1 cellular context compared by ENCODE assay signal in the genomic region with DNA sequence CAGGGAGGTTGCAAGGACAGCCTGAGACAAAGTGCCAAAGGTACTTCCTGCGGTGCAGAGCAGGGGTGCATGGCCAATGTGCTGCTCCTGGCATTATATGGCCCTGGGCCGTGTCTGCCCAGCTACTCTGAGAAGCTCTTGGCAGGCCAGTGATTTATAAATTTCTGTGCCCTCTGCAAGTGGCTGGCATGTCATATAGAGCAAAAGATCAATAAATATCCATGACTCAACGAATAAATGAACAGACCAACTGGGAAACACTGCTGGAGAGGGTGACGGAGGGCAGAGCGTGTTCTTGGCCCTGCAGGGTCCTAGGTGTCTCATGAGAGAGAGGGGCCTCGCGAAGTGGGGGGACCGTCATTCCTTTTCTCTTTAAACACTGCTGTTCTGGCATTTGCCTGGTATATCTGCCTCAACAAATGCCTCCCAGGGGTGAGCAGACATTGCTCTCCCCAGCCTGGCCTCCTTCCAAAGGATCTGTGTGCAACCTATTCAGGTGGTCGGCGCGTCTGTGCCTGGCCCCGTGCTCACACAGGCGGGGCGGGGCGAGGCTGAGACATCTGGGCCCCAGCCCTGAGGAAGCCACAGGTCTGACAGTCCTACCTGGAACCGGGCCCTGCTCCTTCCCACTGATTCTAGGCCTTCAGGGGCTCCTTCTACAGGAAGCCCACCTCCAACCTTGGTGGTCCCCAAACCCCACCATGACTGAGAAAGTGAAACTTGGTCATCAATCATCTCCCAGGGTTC.
TF ChIP-seq lines count a peak whose summit lies in the region.

No MANE protein-coding gene starts in this region.

TF ChIP-seq in WTC11, 78 proteins besides CTCF, POLR2A, EP300 and RAD21 (continued from another document):
- TF ChIP-seq, protein P1, sequence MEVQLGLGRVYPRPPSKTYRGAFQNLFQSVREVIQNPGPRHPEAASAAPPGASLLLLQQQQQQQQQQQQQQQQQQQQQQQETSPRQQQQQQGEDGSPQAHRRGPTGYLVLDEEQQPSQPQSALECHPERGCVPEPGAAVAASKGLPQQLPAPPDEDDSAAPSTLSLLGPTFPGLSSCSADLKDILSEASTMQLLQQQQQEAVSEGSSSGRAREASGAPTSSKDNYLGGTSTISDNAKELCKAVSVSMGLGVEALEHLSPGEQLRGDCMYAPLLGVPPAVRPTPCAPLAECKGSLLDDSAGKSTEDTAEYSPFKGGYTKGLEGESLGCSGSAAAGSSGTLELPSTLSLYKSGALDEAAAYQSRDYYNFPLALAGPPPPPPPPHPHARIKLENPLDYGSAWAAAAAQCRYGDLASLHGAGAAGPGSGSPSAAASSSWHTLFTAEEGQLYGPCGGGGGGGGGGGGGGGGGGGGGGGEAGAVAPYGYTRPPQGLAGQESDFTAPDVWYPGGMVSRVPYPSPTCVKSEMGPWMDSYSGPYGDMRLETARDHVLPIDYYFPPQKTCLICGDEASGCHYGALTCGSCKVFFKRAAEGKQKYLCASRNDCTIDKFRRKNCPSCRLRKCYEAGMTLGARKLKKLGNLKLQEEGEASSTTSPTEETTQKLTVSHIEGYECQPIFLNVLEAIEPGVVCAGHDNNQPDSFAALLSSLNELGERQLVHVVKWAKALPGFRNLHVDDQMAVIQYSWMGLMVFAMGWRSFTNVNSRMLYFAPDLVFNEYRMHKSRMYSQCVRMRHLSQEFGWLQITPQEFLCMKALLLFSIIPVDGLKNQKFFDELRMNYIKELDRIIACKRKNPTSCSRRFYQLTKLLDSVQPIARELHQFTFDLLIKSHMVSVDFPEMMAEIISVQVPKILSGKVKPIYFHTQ (CRISPR knock-in tag; IDR thresholded peaks at IDR 0.05): no peak
- TF ChIP-seq ZNF219 (CRISPR knock-in tag; IDR thresholded peaks at IDR 0.05; ENCODE audit: borderline replicate concordance) (no peak), ETV6 (CRISPR knock-in tag; IDR thresholded peaks at IDR 0.05) (no peak)
